In the genomic region with DNA sequence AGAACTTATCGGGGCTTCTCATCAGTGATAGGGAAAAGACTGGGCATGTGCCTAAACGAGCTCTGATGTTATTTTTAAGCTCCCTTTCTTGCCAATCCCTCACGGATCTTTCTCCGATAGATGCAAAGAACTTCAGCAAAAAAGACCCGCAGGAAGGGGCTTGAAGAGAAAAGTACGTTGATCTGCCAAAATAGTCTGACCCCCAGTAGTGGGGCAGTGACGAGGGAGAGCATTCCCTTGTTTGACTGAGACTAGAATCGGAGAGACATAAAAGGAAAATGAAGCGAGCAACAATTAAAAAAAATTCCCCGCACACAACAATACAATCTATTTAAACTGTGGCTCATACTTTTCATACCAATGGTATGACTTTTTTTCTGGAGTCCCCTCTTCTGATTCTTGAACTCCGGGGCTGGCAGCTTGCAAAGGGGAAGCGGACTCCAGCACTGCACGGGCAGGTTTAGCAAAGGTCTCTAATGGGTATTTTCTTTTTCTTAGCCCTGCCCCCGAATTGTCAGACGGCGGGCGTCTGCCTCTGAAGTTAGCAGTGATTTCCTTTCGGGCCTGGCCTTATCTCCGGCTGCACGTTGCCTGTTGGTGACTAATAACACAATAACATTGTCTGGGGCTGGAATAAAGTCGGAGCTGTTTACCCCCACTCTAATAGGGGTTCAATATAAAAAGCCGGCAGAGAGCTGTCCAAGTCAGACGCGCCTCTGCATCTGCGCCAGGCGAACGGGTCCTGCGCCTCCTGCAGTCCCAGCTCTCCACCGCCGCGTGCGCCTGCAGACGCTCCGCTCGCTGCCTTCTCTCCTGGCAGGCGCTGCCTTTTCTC, we compare ENCODE assay signal across 1 cellular context.
TF ChIP-seq lines count a peak whose summit lies in the region.

A gene (plus strand): TSS at position 707 of the 835 bp plus-strand sequence. CDS start 269 bp downstream, outside the sequence.

TF ChIP-seq in HepG2, 621 proteins besides CTCF, POLR2A, EP300 and RAD21 (continued from another document and continues in another):
- TF ChIP-seq, protein P1, sequence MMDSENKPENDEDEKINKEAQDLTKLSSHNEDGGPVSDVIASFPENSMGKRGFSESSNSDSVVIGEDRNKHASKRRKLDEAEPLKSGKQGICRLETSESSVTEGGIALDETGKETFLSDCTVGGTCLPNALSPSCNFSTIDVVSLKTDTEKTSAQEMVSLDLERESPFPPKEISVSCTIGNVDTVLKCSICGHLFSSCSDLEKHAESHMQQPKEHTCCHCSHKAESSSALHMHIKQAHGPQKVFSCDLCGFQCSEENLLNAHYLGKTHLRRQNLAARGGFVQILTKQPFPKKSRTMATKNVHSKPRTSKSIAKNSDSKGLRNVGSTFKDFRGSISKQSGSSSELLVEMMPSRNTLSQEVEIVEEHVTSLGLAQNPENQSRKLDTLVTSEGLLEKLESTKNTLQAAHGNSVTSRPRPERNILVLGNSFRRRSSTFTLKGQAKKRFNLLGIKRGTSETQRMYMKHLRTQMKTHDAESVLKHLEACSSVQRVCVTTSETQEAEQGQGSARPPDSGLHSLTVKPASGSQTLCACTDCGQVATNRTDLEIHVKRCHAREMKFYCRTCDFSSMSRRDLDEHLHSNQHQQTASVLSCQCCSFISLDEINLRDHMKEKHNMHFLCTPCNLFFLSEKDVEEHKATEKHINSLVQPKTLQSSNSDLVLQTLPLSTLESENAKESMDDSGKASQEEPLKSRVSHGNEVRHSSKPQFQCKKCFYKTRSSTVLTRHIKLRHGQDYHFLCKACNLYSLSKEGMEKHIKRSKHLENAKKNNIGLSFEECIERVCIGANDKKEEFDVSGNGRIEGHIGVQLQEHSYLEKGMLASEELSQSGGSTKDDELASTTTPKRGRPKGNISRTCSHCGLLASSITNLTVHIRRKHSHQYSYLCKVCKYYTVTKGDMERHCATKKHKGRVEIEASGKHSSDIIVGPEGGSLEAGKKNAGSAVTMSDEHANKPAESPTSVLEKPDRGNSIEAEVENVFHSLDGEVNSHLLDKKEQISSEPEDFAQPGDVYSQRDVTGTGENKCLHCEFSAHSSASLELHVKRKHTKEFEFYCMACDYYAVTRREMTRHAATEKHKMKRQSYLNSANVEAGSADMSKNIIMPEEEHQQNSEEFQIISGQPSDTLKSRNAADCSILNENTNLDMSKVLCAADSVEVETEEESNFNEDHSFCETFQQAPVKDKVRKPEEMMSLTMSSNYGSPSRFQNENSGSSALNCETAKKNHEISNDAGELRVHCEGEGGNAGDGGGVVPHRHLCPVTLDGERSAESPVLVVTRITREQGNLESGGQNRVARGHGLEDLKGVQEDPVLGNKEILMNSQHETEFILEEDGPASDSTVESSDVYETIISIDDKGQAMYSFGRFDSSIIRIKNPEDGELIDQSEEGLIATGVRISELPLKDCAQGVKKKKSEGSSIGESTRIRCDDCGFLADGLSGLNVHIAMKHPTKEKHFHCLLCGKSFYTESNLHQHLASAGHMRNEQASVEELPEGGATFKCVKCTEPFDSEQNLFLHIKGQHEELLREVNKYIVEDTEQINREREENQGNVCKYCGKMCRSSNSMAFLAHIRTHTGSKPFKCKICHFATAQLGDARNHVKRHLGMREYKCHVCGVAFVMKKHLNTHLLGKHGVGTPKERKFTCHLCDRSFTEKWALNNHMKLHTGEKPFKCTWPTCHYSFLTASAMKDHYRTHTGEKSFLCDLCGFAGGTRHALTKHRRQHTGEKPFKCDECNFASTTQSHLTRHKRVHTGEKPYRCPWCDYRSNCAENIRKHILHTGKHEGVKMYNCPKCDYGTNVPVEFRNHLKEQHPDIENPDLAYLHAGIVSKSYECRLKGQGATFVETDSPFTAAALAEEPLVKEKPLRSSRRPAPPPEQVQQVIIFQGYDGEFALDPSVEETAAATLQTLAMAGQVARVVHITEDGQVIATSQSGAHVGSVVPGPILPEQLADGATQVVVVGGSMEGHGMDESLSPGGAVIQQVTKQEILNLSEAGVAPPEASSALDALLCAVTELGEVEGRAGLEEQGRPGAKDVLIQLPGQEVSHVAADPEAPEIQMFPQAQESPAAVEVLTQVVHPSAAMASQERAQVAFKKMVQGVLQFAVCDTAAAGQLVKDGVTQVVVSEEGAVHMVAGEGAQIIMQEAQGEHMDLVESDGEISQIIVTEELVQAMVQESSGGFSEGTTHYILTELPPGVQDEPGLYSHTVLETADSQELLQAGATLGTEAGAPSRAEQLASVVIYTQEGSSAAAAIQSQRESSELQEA (CRISPR knock-in tag; IDR thresholded peaks at IDR 0.05; ENCODE audit: not compliant biosample characterization), result no peak
- TF ChIP-seq GZF1 (CRISPR knock-in tag; IDR thresholded peaks at IDR 0.05) (no peak), KLF11 (CRISPR knock-in tag; IDR thresholded peaks at IDR 0.05) (no peak), ZNF343 (CRISPR knock-in tag; IDR thresholded peaks at IDR 0.05) (0 out of 2 replicates have a peak, but pooled peaks have one; percentile 27), POLR2G (IDR thresholded peaks at IDR 0.05; ENCODE audit: low read depth, low read length) (no peak), ZNF17 (CRISPR knock-in tag; IDR thresholded peaks at IDR 0.05) (no peak), RORA (CRISPR knock-in tag; IDR thresholded peaks at IDR 0.05) (peak; percentile 83; the same call in 1 of the 2 replicates), ZNF839 (CRISPR knock-in tag; IDR thresholded peaks at IDR 0.05; ENCODE audit: borderline replicate concordance) (no peak), PAX8 (CRISPR knock-in tag; IDR thresholded peaks at IDR 0.05; ENCODE audit: borderline replicate concordance) (no peak), IRX3 (CRISPR knock-in tag; IDR thresholded peaks at IDR 0.05; ENCODE audit: borderline replicate concordance, low read depth) (no peak), ZNF629 (CRISPR knock-in tag; conservative IDR thresholded peaks at IDR 0.05) (no peak), NFYB (CRISPR knock-in tag; IDR thresholded peaks at IDR 0.05) (no peak), ETV5 (CRISPR knock-in tag; IDR thresholded peaks at IDR 0.05; ENCODE audit: borderline replicate concordance) (no peak), SP2 (CRISPR knock-in tag; IDR thresholded peaks at IDR 0.05) (no peak), NFATC3 (CRISPR knock-in tag; IDR thresholded peaks at IDR 0.05) (no peak), ZFP62 (CRISPR knock-in tag; IDR thresholded peaks at IDR 0.05) (no peak), MAFK (conservative IDR thresholded peaks at IDR 0.05 in 1 of 2, IDR thresholded peaks at IDR 0.05 in 1 of 2; ENCODE audit: low read length in 2 of 2) (no peak), ZNF12 (CRISPR knock-in tag; IDR thresholded peaks at IDR 0.05) (no peak), ZNF350 (CRISPR knock-in tag; IDR thresholded peaks at IDR 0.05; ENCODE audit: borderline replicate concordance, low read depth) (no peak), ZNF788 (CRISPR knock-in tag; IDR thresholded peaks at IDR 0.05; ENCODE audit: borderline replicate concordance) (no peak), CENPT (CRISPR knock-in tag; IDR thresholded peaks at IDR 0.05; ENCODE audit: low read depth) (no peak), CCDC6 (CRISPR knock-in tag; IDR thresholded peaks at IDR 0.05) (0 out of 2 replicates have a peak, but pooled peaks have one; percentile 45), HES4 (CRISPR knock-in tag; IDR thresholded peaks at IDR 0.05; ENCODE audit: borderline replicate concordance) (no peak), ZNF20 (CRISPR knock-in tag; IDR thresholded peaks at IDR 0.05) (no peak), ZNF3 (CRISPR knock-in tag; IDR thresholded peaks at IDR 0.05) (no peak), MXI1 (IDR thresholded peaks at IDR 0.05; ENCODE audit: borderline replicate concordance, low read depth, low read length) (no peak), TAF1 (CRISPR knock-in tag; IDR thresholded peaks at IDR 0.05) (no peak), AKAP8 (CRISPR knock-in tag; IDR thresholded peaks at IDR 0.05) (no peak), ZEB1 (IDR thresholded peaks at IDR 0.05; ENCODE audit: insufficient replicate concordance, low read depth) (no peak), MEIS1 (CRISPR knock-in tag; IDR thresholded peaks at IDR 0.05; ENCODE audit: borderline replicate concordance) (no peak), PITX1 (CRISPR knock-in tag; IDR thresholded peaks at IDR 0.05) (0 out of 2 replicates have a peak, but pooled peaks have one; percentile 28), NR2F2 (IDR thresholded peaks at IDR 0.05; ENCODE audit: borderline replicate concordance, low read depth) (no peak), MXD4 (CRISPR knock-in tag; IDR thresholded peaks at IDR 0.05) (no peak), ZNF296 (CRISPR knock-in tag; conservative IDR thresholded peaks at IDR 0.05) (peak; percentile 64; the same call in 1 of the 2 replicates)
- TF ChIP-seq, protein P2, sequence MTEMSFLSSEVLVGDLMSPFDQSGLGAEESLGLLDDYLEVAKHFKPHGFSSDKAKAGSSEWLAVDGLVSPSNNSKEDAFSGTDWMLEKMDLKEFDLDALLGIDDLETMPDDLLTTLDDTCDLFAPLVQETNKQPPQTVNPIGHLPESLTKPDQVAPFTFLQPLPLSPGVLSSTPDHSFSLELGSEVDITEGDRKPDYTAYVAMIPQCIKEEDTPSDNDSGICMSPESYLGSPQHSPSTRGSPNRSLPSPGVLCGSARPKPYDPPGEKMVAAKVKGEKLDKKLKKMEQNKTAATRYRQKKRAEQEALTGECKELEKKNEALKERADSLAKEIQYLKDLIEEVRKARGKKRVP (CRISPR knock-in tag; IDR thresholded peaks at IDR 0.05), result 0 out of 4 replicates have a peak, but pooled peaks of 1 of the 2 experiments have one; percentile 6
- TF ChIP-seq, protein P3, sequence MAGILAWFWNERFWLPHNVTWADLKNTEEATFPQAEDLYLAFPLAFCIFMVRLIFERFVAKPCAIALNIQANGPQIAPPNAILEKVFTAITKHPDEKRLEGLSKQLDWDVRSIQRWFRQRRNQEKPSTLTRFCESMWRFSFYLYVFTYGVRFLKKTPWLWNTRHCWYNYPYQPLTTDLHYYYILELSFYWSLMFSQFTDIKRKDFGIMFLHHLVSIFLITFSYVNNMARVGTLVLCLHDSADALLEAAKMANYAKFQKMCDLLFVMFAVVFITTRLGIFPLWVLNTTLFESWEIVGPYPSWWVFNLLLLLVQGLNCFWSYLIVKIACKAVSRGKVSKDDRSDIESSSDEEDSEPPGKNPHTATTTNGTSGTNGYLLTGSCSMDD (CRISPR knock-in tag; IDR thresholded peaks at IDR 0.05), result no peak
- TF ChIP-seq, protein P4, sequence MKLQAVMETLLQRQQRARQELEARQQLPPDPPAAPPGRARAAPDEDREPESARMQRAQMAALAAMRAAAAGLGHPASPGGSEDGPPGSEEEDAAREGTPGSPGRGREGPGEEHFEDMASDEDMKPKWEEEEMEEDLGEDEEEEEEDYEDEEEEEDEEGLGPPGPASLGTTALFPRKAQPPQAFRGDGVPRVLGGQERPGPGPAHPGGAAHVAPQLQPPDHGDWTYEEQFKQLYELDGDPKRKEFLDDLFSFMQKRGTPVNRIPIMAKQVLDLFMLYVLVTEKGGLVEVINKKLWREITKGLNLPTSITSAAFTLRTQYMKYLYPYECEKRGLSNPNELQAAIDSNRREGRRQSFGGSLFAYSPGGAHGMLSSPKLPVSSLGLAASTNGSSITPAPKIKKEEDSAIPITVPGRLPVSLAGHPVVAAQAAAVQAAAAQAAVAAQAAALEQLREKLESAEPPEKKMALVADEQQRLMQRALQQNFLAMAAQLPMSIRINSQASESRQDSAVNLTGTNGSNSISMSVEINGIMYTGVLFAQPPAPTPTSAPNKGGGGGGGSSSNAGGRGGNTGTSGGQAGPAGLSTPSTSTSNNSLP (IDR thresholded peaks at IDR 0.05; ENCODE audit: low read depth, low read length), result no peak
- TF ChIP-seq, protein P5, sequence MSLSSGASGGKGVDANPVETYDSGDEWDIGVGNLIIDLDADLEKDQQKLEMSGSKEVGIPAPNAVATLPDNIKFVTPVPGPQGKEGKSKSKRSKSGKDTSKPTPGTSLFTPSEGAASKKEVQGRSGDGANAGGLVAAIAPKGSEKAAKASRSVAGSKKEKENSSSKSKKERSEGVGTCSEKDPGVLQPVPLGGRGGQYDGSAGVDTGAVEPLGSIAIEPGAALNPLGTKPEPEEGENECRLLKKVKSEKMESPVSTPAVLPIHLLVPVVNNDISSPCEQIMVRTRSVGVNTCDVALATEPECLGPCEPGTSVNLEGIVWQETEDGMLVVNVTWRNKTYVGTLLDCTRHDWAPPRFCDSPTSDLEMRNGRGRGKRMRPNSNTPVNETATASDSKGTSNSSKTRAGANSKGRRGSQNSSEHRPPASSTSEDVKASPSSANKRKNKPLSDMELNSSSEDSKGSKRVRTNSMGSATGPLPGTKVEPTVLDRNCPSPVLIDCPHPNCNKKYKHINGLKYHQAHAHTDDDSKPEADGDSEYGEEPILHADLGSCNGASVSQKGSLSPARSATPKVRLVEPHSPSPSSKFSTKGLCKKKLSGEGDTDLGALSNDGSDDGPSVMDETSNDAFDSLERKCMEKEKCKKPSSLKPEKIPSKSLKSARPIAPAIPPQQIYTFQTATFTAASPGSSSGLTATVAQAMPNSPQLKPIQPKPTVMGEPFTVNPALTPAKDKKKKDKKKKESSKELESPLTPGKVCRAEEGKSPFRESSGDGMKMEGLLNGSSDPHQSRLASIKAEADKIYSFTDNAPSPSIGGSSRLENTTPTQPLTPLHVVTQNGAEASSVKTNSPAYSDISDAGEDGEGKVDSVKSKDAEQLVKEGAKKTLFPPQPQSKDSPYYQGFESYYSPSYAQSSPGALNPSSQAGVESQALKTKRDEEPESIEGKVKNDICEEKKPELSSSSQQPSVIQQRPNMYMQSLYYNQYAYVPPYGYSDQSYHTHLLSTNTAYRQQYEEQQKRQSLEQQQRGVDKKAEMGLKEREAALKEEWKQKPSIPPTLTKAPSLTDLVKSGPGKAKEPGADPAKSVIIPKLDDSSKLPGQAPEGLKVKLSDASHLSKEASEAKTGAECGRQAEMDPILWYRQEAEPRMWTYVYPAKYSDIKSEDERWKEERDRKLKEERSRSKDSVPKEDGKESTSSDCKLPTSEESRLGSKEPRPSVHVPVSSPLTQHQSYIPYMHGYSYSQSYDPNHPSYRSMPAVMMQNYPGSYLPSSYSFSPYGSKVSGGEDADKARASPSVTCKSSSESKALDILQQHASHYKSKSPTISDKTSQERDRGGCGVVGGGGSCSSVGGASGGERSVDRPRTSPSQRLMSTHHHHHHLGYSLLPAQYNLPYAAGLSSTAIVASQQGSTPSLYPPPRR (CRISPR knock-in tag; IDR thresholded peaks at IDR 0.05; ENCODE audit: borderline replicate concordance), result no peak
- TF ChIP-seq, protein P6, sequence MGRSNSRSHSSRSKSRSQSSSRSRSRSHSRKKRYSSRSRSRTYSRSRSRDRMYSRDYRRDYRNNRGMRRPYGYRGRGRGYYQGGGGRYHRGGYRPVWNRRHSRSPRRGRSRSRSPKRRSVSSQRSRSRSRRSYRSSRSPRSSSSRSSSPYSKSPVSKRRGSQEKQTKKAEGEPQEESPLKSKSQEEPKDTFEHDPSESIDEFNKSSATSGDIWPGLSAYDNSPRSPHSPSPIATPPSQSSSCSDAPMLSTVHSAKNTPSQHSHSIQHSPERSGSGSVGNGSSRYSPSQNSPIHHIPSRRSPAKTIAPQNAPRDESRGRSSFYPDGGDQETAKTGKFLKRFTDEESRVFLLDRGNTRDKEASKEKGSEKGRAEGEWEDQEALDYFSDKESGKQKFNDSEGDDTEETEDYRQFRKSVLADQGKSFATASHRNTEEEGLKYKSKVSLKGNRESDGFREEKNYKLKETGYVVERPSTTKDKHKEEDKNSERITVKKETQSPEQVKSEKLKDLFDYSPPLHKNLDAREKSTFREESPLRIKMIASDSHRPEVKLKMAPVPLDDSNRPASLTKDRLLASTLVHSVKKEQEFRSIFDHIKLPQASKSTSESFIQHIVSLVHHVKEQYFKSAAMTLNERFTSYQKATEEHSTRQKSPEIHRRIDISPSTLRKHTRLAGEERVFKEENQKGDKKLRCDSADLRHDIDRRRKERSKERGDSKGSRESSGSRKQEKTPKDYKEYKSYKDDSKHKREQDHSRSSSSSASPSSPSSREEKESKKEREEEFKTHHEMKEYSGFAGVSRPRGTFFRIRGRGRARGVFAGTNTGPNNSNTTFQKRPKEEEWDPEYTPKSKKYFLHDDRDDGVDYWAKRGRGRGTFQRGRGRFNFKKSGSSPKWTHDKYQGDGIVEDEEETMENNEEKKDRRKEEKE (IDR thresholded peaks at IDR 0.05), result no peak
